In the genomic region with DNA sequence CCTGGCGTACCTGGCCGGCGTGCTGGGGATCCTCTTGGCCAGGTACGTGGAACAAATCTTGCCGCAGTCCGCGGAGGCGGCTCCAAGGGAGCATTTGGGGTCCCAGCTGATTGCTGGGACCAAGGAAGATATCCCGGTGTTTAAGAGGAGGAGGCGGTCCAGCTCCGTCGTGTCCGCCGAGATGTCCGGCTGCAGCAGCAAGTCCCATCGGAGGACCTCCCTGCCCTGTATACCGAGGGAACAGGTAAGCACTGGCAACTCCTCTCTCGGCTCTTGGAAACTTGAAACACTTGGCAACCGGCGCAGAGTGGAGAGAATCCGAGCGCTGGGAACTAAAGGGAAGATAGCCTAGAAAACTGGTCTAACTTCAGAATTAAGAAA, we compare ENCODE assay signal across 8 cellular contexts. TPM values are rescaled to one million over a fixed set of nuclear protein-coding genes. Genes with fewer than 3 reads are reported as not detected.
DNase-seq lines count a peak whose midpoint lies in the region; ATAC-seq, FAIRE-seq and TF ChIP-seq lines count a peak whose summit lies in the region.

No MANE protein-coding gene starts in this region.

- DNase-seq in HL-60 (ENCODE audit: low read depth in 1 of 2, low spot score in 1 of 2) (no peak), cerebellar cortex (ENCODE audit: low spot score) (peak; percentile 62), keratinocyte (ENCODE audit: low read depth, low spot score) (no peak), stomach (no peak), NCI-H526 treated with DMSO at 0.1 percent for 48 hours (lab: John Stamatoyannopoulos, UW) (no peak), HT-29 (ENCODE audit: low spot score) (no peak), NCI-H1436 treated with DMSO at 0.1 percent for 48 hours (lab: John Stamatoyannopoulos, UW) (no peak)

- ATAC-seq in GM19023 (IDR thresholded peaks at IDR 0.05; ENCODE audit: unreplicated experiment): no peak

- FAIRE-seq in keratinocyte (lab: Jason Lieb, UNC): no peak

- H3K9me1 ChIP-seq in keratinocyte (ENCODE audit: control insufficient read depth, extremely low read depth, insufficient read depth, low read length): no peaks in the 10 kb centered on the region

- H3K27me3 ChIP-seq in HL-60 (ENCODE audit: insufficient read depth, poor library complexity, severe bottlenecking) (peaks cover 26% of the 10 kb centered on the region), keratinocyte (ENCODE audit: control insufficient read depth, extremely low read depth, insufficient read depth, low read length) (peaks cover 37% of the 10 kb centered on the region), stomach (peaks cover 0 to 51% (median 24%) of the 10 kb centered on the region in 3 donors)

- TF ChIP-seq CTCF in HL-60 (IDR thresholded peaks at IDR 0.05; ENCODE audit: insufficient read depth, low read length) (no peak), keratinocyte (optimal IDR thresholded peaks at IDR 0.05 in 1 of 3, IDR thresholded peaks at IDR 0.05 in 1 of 3, conservative IDR thresholded peaks at IDR 0.05 in 1 of 3; ENCODE audit: extremely low read depth in 1 of 3, insufficient read depth in 2 of 3, low read length in 3 of 3) (no peak), stomach (IDR thresholded peaks at IDR 0.05) (no peak)

- H3K4me1 ChIP-seq in keratinocyte (ENCODE audit: control insufficient read depth, extremely low read depth, insufficient read depth, low read length): peaks cover 4% of the 10 kb centered on the region
- H3K4me1 ChIP-seq in stomach: peaks cover 4 to 33% (median 24%) of the 10 kb centered on the region in 4 donors

- no peak for TF ChIP-seq POLR2A in stomach (IDR thresholded peaks at IDR 0.05)

- intact Hi-C loops in stomach (cut with DNase I; ENCODE audit: low total_unique reads): no loop called here

- peak overlapping the region; percentile 44 for H3K4me3 ChIP-seq in HL-60 (replicated peaks; ENCODE audit: insufficient read depth, low read length)
- H3K4me3 ChIP-seq in keratinocyte (ENCODE audit: control insufficient read depth in 2 of 3, extremely low read depth in 1 of 3, insufficient read depth in 2 of 3, low read depth in 1 of 3, low read length in 3 of 3): peak overlapping the region in 1 of 3 experiments; percentile 22
- H3K4me3 ChIP-seq in stomach: peak overlapping the region; percentile 58 to 71 (median 62)

- no peak overlapping the region for H3K27ac ChIP-seq in HL-60 (replicated peaks)
- no peak overlapping the region for H3K27ac ChIP-seq in keratinocyte (ENCODE audit: control insufficient read depth, insufficient read depth, low read length)
- H3K27ac ChIP-seq in stomach: peak overlapping the region; percentile 64 to 90 (median 82)

- no peaks in the 10 kb centered on the region for H4K20me1 ChIP-seq in keratinocyte (ENCODE audit: control insufficient read depth, extremely low read depth, insufficient read depth, low read length)

- H3K9ac ChIP-seq in keratinocyte (ENCODE audit: control insufficient read depth, extremely low read depth, insufficient read depth, low read length): no peak overlapping the region

- H3K4me2 ChIP-seq in keratinocyte (ENCODE audit: control insufficient read depth, extremely low read depth, insufficient read depth, low read depth, low read length): peak overlapping the region; percentile 32

- WGBS in stomach, 5 donors: 4 to 5% (median 4%) methylated on average over 16 to 22 of the region's 22 CpGs

- H3K79me2 ChIP-seq in keratinocyte (ENCODE audit: control insufficient read depth, insufficient read depth, low read length): no peaks in the 10 kb centered on the region

- no peak for TF ChIP-seq EP300 in stomach (IDR thresholded peaks at IDR 0.05)

- dilution Hi-C loops in keratinocyte (cut with MboI; ENCODE audit: extremely low pct_ligation_motif_present, low sequenced_read_pairs): no loop called here

- H3K36me3 ChIP-seq in keratinocyte (ENCODE audit: control insufficient read depth in 2 of 2, extremely low read depth in 1 of 2, insufficient read depth in 2 of 2, low read length in 2 of 2): no peaks in the 10 kb centered on the region
- no peaks in the 10 kb centered on the region for H3K36me3 ChIP-seq in stomach

- peak overlapping the region; percentile 19 for H2AFZ ChIP-seq in keratinocyte (ENCODE audit: control insufficient read depth, low read length)

- H3K9me3 ChIP-seq in keratinocyte (ENCODE audit: control insufficient read depth, low read depth, low read length) (no peaks in the 10 kb centered on the region), stomach (no peaks in the 10 kb centered on the region)

RNA-seq across cellular contexts. Expression of a gene that starts 1.7 kb away (rescaled TPM):
- 0.01 TPM in 1 of 3 replicates, not detected in the others for polyA plus RNA-seq in keratinocyte
- not detected for polyA plus RNA-seq in keratinocyte (2011; ENCODE audit: low read depth)
- polyA plus RNA-seq in keratinocyte (2011; cell fraction: cytosol; rRNA removed): 0.01 TPM in 1 of 2 replicates, not detected in the other
- not detected in 2 replicates for polyA plus RNA-seq in keratinocyte (2011; cell fraction: nucleus; rRNA removed)
- not detected in 2 replicates for polyA plus RNA-seq in keratinocyte (2012; ENCODE audit: low replicate concordance)
- not detected in 3 replicates for polyA minus RNA-seq in keratinocyte
- 0.77 TPM for polyA minus RNA-seq in keratinocyte (2011; cell fraction: cytosol; rRNA and poly(A)+ RNA removed)
- polyA minus RNA-seq in keratinocyte (2011; cell fraction: nucleus; rRNA and poly(A)+ RNA removed): 0.16 and 0.21 TPM in 2 replicates
- total RNA-seq in stomach: 10 to 100 TPM in 4 of 5 donors, 1 to 10 TPM in 1; 4.6 to 50.9 (median 44.6) TPM
- polyA plus RNA-seq in stomach: 1 to 10 TPM in 1 of 3 donors, under 1 TPM in 2; 0.19 to 2.2 (median 0.31) TPM
- not detected in 2 replicates for total RNA-seq in HT-29 (2014; rRNA removed; shearing (Covaris generic))

Comparison
In these comparisons a context has a peak if more than half of its experiments do, and no peak if none do; other contexts are left out.
1. H3K27ac ChIP-seq: peak in stomach (5 of 5); none in HL-60 (single experiment) and keratinocyte (single experiment).